In the genomic region with DNA sequence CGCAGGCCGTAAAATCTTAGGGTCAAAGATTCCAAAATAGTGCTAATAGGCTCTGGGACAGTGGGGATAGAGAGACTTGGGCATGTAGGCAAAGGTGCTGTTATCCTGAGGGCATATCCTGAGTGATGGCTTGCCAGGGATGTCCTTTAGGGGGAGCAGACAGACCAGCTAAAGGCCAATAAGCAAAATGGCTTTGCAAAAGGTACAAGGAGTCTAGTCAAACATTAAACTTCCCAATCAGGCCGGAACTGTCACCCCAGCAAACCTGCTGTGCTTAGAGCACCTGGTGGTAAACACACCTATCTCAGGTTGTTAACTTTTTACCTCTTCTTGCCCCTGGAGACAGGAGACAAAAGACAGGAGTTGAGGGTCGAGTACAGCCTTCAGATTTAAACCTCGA, we compare ENCODE assay signal across 11 cellular contexts. TPM values are rescaled to one million over a fixed set of nuclear protein-coding genes. Genes with fewer than 3 reads are reported as not detected.
A peak's percentile ranks its signal among the peaks of the same experiment; 100 is the strongest.
DNase-seq lines count a peak whose midpoint lies in the region; ATAC-seq and TF ChIP-seq lines count a peak whose summit lies in the region.
"Had no signal": no experiment of that assay in that cellular context is flagged by ENCODE, and none has a peak within 500 bp of the region (broad histone marks: within the 10 kb centered on the region; RNA-seq: fewer than 3 reads in every experiment).

No MANE protein-coding gene starts in this region.

- no peaks in the 10 kb centered on the region for H3K9me3 ChIP-seq in DND-41 (ENCODE audit: insufficient read depth, low read length, severe bottlenecking)
- no peaks in the 10 kb centered on the region for H3K9me3 ChIP-seq in PC-3 (ENCODE audit: low read length)

- no peaks in the 10 kb centered on the region for H3K4me1 ChIP-seq in DND-41 (ENCODE audit: insufficient read depth, low read length)
- H3K4me1 ChIP-seq in PC-3 (ENCODE audit: insufficient read depth, low read length) = no peaks in the 10 kb centered on the region

- peaks cover 23% of the 10 kb centered on the region for H3K4me1 Mint-ChIP-seq in nephron

- H3K4me3 ChIP-seq in DND-41 (ENCODE audit: low read depth in 1 of 2, low read length in 2 of 2) (no peak overlapping the region), PC-3 (ENCODE audit: low read length) (no peak overlapping the region)
- H3K4me3 ChIP-seq: GM12878, lung had no signal

- H3K36me3 Mint-ChIP-seq in nephron (ENCODE audit: low read depth) = no peaks in the 10 kb centered on the region

- POLR2A ChIA-PET in PC-3 (lab: Charles Lee; ENCODE audit: unreplicated experiment) = no interaction called here

- no peaks in the 10 kb centered on the region for H3K9me2 ChIP-seq in PC-3 (replicated peaks; ENCODE audit: low read length)

- intact Hi-C loops in PC-3 (cut with micrococcal nuclease) = no loop called here

- TF ChIP-seq CTCF in DND-41 (IDR thresholded peaks at IDR 0.05; ENCODE audit: borderline replicate concordance, extremely low read depth, low read length, poor library complexity, severe bottlenecking) (peak; percentile 16), PC-3 (conservative IDR thresholded peaks at IDR 0.05; ENCODE audit: low read depth, low read length) (0 out of 2 replicates have a peak, but pooled peaks have one; percentile 15), nephron (IDR thresholded peaks at IDR 0.05; ENCODE audit: unreplicated experiment in 3 of 3) (peak; percentile 42 to 49 (median 45))

- H3K27ac Mint-ChIP-seq in nephron = peak overlapping the region in 1 of 3 experiments; percentile 56

- H3K9ac ChIP-seq in DND-41 (ENCODE audit: low read depth, low read length) (no peak overlapping the region), PC-3 (ENCODE audit: low read length) (no peak overlapping the region)

- ATAC-seq in DND-41 (ENCODE audit: insufficient read depth, low read depth) = no peak
- no peak for ATAC-seq in PC-3
- ATAC-seq in HG03025 (IDR thresholded peaks at IDR 0.05; ENCODE audit: low FRiP score, unreplicated experiment) = no peak
- ATAC-seq in GM19455 (IDR thresholded peaks at IDR 0.05; ENCODE audit: unreplicated experiment) = no peak
- ATAC-seq in HG03565 (IDR thresholded peaks at IDR 0.05; ENCODE audit: unreplicated experiment) = no peak
- ATAC-seq: GM12878 had no signal

- H3K27me3 Mint-ChIP-seq in nephron (ENCODE audit: low read depth) = peaks cover 36% of the 10 kb centered on the region

- no peak overlapping the region for H3K27ac ChIP-seq in DND-41 (ENCODE audit: low read length)
- no peak overlapping the region for H3K27ac ChIP-seq in PC-3 (ENCODE audit: low read length)

- H3K9me3 Mint-ChIP-seq in nephron = no peaks in the 10 kb centered on the region

- H4K20me1 ChIP-seq in DND-41 (ENCODE audit: insufficient read depth, low read length) = no peaks in the 10 kb centered on the region
- H4K20me1 ChIP-seq in PC-3 (ENCODE audit: low read length) = no peaks in the 10 kb centered on the region

- CTCF ChIA-PET in PC-3 (lab: Charles Lee) = no interaction called here

- H2AFZ ChIP-seq in DND-41 (ENCODE audit: low read depth, low read length) = no peak overlapping the region
- no peak overlapping the region for H2AFZ ChIP-seq in PC-3 (ENCODE audit: low read length)

- no peak overlapping the region for H3K4me3 Mint-ChIP-seq in nephron

- no peaks in the 10 kb centered on the region for H3F3A ChIP-seq in PC-3 (ENCODE audit: low read length, unreplicated experiment)

- H3K79me2 ChIP-seq in DND-41 (ENCODE audit: insufficient read depth, low read length) (no peaks in the 10 kb centered on the region), PC-3 (ENCODE audit: low read length) (no peaks in the 10 kb centered on the region)

- H3K36me3 ChIP-seq in DND-41 (ENCODE audit: insufficient read depth, low read length) (no peaks in the 10 kb centered on the region), PC-3 (ENCODE audit: low read depth, low read length) (no peaks in the 10 kb centered on the region)

- H3K27me3 ChIP-seq in DND-41 (ENCODE audit: insufficient read depth, low read length, poor library complexity) (no peaks in the 10 kb centered on the region), PC-3 (ENCODE audit: low read length) (no peaks in the 10 kb centered on the region)

- no peak for DNase-seq in DND-41
- no peak for DNase-seq in PC-3
- DNase-seq in fibroblast of peridontal ligament (ENCODE audit: extremely low read depth) = peak; percentile 10
- DNase-seq in cerebellar nuclear complex (lab: John Stamatoyannopoulos, UW) = no peak
- DNase-seq: NCI-H146 had no signal

- H3K4me2 ChIP-seq in DND-41 (ENCODE audit: insufficient read depth, low read length) = no peak overlapping the region
- no peak overlapping the region for H3K4me2 ChIP-seq in PC-3 (ENCODE audit: low read length)

- BruUV-seq in PC-3 (replicated peaks; lab: Mats Ljungman, UMichigan) = no TSS peak

RNA-seq across cellular contexts. Expression of gene TRABD2B, which starts 49.1 kb away (rescaled TPM):
- 0.44 and 0.63 TPM in 2 replicates for total RNA-seq in PC-3 (2014; rRNA removed)
- total RNA-seq: GM12878 had no signal
